In genomic region chr19:7197760-7198696, GRCh38 we compare ENCODE assay signal across 8 cellular contexts.
DNase-seq lines count a peak whose midpoint lies in the region; ATAC-seq lines count a peak whose summit lies in the region.

No MANE protein-coding gene starts in this region.

- H3K4me3 ChIP-seq in CD4-positive, alpha-beta memory T cell (ENCODE audit: low read length in 2 of 2): peak overlapping the region; percentile 65 to 86

- peak overlapping the region; percentile 61 for H3K27ac ChIP-seq in CD4-positive, alpha-beta memory T cell (ENCODE audit: low read depth, low read length)

- intact Hi-C loops in CD4-positive, alpha-beta memory T cell (cut with micrococcal nuclease): loop anchor here (1.0 to 10.0 kb wide), 5 partner anchors 51 to 1107 kb away; partner anchors contain the start of genes ARHGEF18, CD320 and INSR

- POLR2A ChIA-PET in CD4-positive, alpha-beta memory T cell (lab: Charles Lee; ENCODE audit: partially characterized antibody): interaction anchor here (1.0 to 1.5 kb wide), 3 partner anchors 96 to 151 kb away, joined by 3 to 6 read pairs (median 5); partner anchors contain the start of genes ARHGEF18 and INSR

- H3K4me1 ChIP-seq in CD4-positive, alpha-beta memory T cell (ENCODE audit: insufficient read depth, low read length): peaks cover 21% of the 10 kb centered on the region

- peak overlapping the region; percentile 96 to 100 (median 98) for H3K27ac Mint-ChIP-seq in CD4-positive, alpha-beta memory T cell

- peaks cover 0 to 12% (median 0%) of the 10 kb centered on the region in 8 donors for H3K9me3 Mint-ChIP-seq in CD4-positive, alpha-beta memory T cell

- peak overlapping the region; percentile 85 to 99 (median 92) for H3K4me3 Mint-ChIP-seq in CD4-positive, alpha-beta memory T cell

- peaks cover 4 to 19% (median 12%) of the 10 kb centered on the region in 4 donors for H3K4me1 Mint-ChIP-seq in CD4-positive, alpha-beta memory T cell

- peaks cover 0 to 8% of the 10 kb centered on the region in 2 donors for H3K36me3 Mint-ChIP-seq in CD4-positive, alpha-beta memory T cell

- H3K27me3 Mint-ChIP-seq in CD4-positive, alpha-beta memory T cell: peaks cover 9 to 15% of the 10 kb centered on the region in 2 donors

- CTCF ChIA-PET in CD4-positive, alpha-beta memory T cell (lab: Charles Lee; ENCODE audit: partially characterized antibody): interaction anchor here (0.9 kb wide), 1 partner anchor 49 kb away, joined by 4 read pairs; no protein-coding TSS in a partner anchor

- H3K36me3 ChIP-seq in CD4-positive, alpha-beta memory T cell (ENCODE audit: insufficient read depth, low read length): no peaks in the 10 kb centered on the region

- peaks cover 6% of the 10 kb centered on the region for H3K27me3 ChIP-seq in CD4-positive, alpha-beta memory T cell (ENCODE audit: insufficient read depth, low read length)

- H3K9me3 ChIP-seq in CD4-positive, alpha-beta memory T cell (ENCODE audit: control insufficient read depth in 1 of 2, low read length in 2 of 2): no peaks in the 10 kb centered on the region

- peak; percentile 91 to 94 (median 93) for DNase-seq in CD4-positive, alpha-beta memory T cell
- DNase-seq in NCI-H774 (lab: John Stamatoyannopoulos, UW) (peak; percentile 96), medulla oblongata (ENCODE audit: extremely low spot score) (peak; percentile 95)
- DNase-seq in activated CD8-positive, alpha-beta memory T cell treated with anti-CD3 and anti-CD28 coated beads for 24 hours: peak; percentile 95
- DNase-seq in effector CD8-positive, alpha-beta T cell (lab: John Stamatoyannopoulos, UW): peak; percentile 83
- DNase-seq in stimulated activated CD4-positive, alpha-beta T cell treated with anti-CD3 and anti-CD28 coated beads, TNF-alpha, amount 100 ng/mL, for 4 hours (ENCODE audit: low read depth in 3 of 3): peak; percentile 75 to 81 (median 77)

- ATAC-seq in GM19351 (IDR thresholded peaks at IDR 0.05; ENCODE audit: unreplicated experiment) (peak; percentile 78), HG03521 (IDR thresholded peaks at IDR 0.05; ENCODE audit: unreplicated experiment) (peak; percentile 85)

Comparison
In these comparisons a context has a peak if more than half of its experiments do, and no peak if none do; other contexts are left out.
1. Peak in every context shown above with its lines: DNase-seq, ATAC-seq, H3K4me3 ChIP-seq and H3K27ac ChIP-seq.